In genomic region chr6:3372912-3373554, GRCh38 we compare ENCODE assay signal across 1 cellular context.
A peak's percentile ranks its signal among the peaks of the same experiment; 100 is the strongest.
TF ChIP-seq lines count a peak whose summit lies in the region.

No MANE protein-coding gene starts in this region.

TF ChIP-seq in HepG2, 621 proteins besides CTCF, POLR2A, EP300 and RAD21 (continued from another document and continues in another):
- peak; percentile 56; the same call in 1 of the 2 replicates for TF ChIP-seq MNT (IDR thresholded peaks at IDR 0.05)
- no peak for TF ChIP-seq GABPA (IDR thresholded peaks at IDR 0.05; ENCODE audit: low read depth, low read length)
- peak; percentile 67; the same call in 1 of the 2 replicates for TF ChIP-seq GABPA (CRISPR knock-in tag; IDR thresholded peaks at IDR 0.05; ENCODE audit: low read depth)
- peak; percentile 70 for TF ChIP-seq SKI (IDR thresholded peaks at IDR 0.05; ENCODE audit: partially characterized antibody)
- no peak; the same call in 1 of the 2 replicates for TF ChIP-seq RNF2 (conservative IDR thresholded peaks at IDR 0.05; ENCODE audit: low read depth)
- TF ChIP-seq MXI1 (IDR thresholded peaks at IDR 0.05; ENCODE audit: borderline replicate concordance, low read depth, low read length), result peak; percentile 91; the same call in 1 of the 3 replicates
- TF ChIP-seq NR2F6 (IDR thresholded peaks at IDR 0.05), result no peak
- peak; percentile 70; the same call in 1 of the 2 replicates for TF ChIP-seq NR2F6 (CRISPR knock-in tag; IDR thresholded peaks at IDR 0.05)
- TF ChIP-seq HMG20A (CRISPR knock-in tag; IDR thresholded peaks at IDR 0.05; ENCODE audit: borderline replicate concordance), result peak; percentile 81; the same call in 1 of the 2 replicates
- TF ChIP-seq ARID4A (CRISPR knock-in tag; IDR thresholded peaks at IDR 0.05; ENCODE audit: borderline replicate concordance), result peak; percentile 25; the same call in 1 of the 2 replicates
- TF ChIP-seq PRDM10 (CRISPR knock-in tag; IDR thresholded peaks at IDR 0.05; ENCODE audit: low read depth), result 0 out of 2 replicates have a peak, but pooled peaks have one; percentile 43
- 0 out of 2 replicates have a peak, but pooled peaks have one; percentile 26 for TF ChIP-seq TCF7 (IDR thresholded peaks at IDR 0.05; ENCODE audit: low read depth)
- TF ChIP-seq ZNF383 (CRISPR knock-in tag; IDR thresholded peaks at IDR 0.05; ENCODE audit: borderline replicate concordance), result peak; percentile 45; the same call in 1 of the 2 replicates
- TF ChIP-seq EZH2 (conservative IDR thresholded peaks at IDR 0.05; ENCODE audit: low read depth, low read length), result no peak
- TF ChIP-seq ISL2 (CRISPR knock-in tag; IDR thresholded peaks at IDR 0.05), result 0 out of 2 replicates have a peak, but pooled peaks have one; percentile 53
- 0 out of 2 replicates have a peak, but pooled peaks have one; percentile 32 for TF ChIP-seq ZNF766 (CRISPR knock-in tag; IDR thresholded peaks at IDR 0.05; ENCODE audit: borderline replicate concordance)
- peak; percentile 52; the same call in 1 of the 2 replicates for TF ChIP-seq ERF (CRISPR knock-in tag; IDR thresholded peaks at IDR 0.05)
- 0 out of 2 replicates have a peak, but pooled peaks have one; percentile 53 for TF ChIP-seq FOXJ3 (CRISPR knock-in tag; IDR thresholded peaks at IDR 0.05; ENCODE audit: borderline replicate concordance)
- no peak for TF ChIP-seq ZNF737 (CRISPR knock-in tag; IDR thresholded peaks at IDR 0.05; ENCODE audit: borderline replicate concordance)
- TF ChIP-seq ZBTB40 (IDR thresholded peaks at IDR 0.05), result no peak
- TF ChIP-seq ZBTB40 (CRISPR knock-in tag; IDR thresholded peaks at IDR 0.05), result peak; percentile 87
- TF ChIP-seq ASH2L (IDR thresholded peaks at IDR 0.05; ENCODE audit: insufficient read length, low read depth, low read length), result peak; percentile 86
- no peak for TF ChIP-seq ZNF891 (CRISPR knock-in tag; IDR thresholded peaks at IDR 0.05)
- peak; percentile 41; the same call in 1 of the 2 replicates for TF ChIP-seq NFYC (CRISPR knock-in tag; IDR thresholded peaks at IDR 0.05)
- TF ChIP-seq HOXA5 (CRISPR knock-in tag; IDR thresholded peaks at IDR 0.05), result peak; percentile 36
- no peak for TF ChIP-seq CHD2 (IDR thresholded peaks at IDR 0.05; ENCODE audit: low read depth, low read length)
- TF ChIP-seq ZNF576 (CRISPR knock-in tag; IDR thresholded peaks at IDR 0.05), result 0 out of 2 replicates have a peak, but pooled peaks have one; percentile 18
- peak; percentile 80 for TF ChIP-seq ZNF281 (CRISPR knock-in tag; IDR thresholded peaks at IDR 0.05; ENCODE audit: borderline replicate concordance)
- 0 out of 2 replicates have a peak, but pooled peaks have one; percentile 47 for TF ChIP-seq ZNF350 (CRISPR knock-in tag; IDR thresholded peaks at IDR 0.05; ENCODE audit: borderline replicate concordance, low read depth)
